19 cellular contexts compared by ENCODE assay signal in the genomic region with DNA sequence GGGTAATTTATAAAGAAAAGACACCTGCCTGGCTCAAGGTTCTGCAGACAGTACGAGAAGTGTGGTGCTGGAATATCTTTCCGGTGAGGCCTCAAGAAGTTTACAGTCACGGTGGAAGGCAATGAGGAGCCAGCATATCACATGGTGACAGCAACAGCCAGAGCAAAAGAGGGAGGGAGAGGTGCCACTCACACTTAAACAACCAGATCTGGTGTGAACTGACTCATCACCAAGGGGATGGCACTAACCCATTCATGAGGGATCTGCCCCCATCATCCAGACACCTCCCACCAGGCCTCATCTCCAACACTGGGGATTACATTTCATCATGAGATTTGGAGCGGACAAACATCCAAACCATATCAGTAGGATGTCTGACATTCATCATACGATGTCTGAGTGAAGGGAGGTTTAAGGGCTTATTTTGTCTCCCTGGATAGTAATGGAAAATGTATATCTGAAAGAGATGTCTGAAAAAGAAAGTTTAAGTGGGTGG. TPM values are rescaled to one million over a fixed set of nuclear protein-coding genes. Genes with fewer than 3 reads are reported as not detected.
A peak's percentile ranks its signal among the peaks of the same experiment; 100 is the strongest.
DNase-seq lines count a peak whose midpoint lies in the region; ATAC-seq, FAIRE-seq and TF ChIP-seq lines count a peak whose summit lies in the region.
"Had no signal": no experiment of that assay in that cellular context is flagged by ENCODE, and none has a peak within 500 bp of the region (broad histone marks: within the 10 kb centered on the region; RNA-seq: fewer than 3 reads in every experiment).

No MANE protein-coding gene starts in this region.

- in situ Hi-C loops in K562 (cut with MboI), result no loop called here

- no peaks in the 10 kb centered on the region for H3K9me3 ChIP-seq in K562 (replicated peaks; ENCODE audit: control insufficient read depth, insufficient read depth, low read depth, low read length)
- H3K9me3 ChIP-seq in upper lobe of left lung, result no peaks in the 10 kb centered on the region
- H3K9me3 ChIP-seq: A549 had no signal

- H3K9me3 Mint-ChIP-seq in activated CD8-positive, alpha-beta T cell treated with anti-CD3 and anti-CD28 coated beads for 36 hours, result no peaks in the 10 kb centered on the region
- no peaks in the 10 kb centered on the region for H3K9me3 Mint-ChIP-seq in activated CD8-positive, alpha-beta T cell treated with anti-CD3 and anti-CD28 coated beads, Interleukin-2, amount 10 ng/mL, durations not matched to agents 7 days and 5 days (ENCODE audit: insufficient read depth)
- H3K9me3 Mint-ChIP-seq: H9 had no signal

- FAIRE-seq in K562 (lab: Jason Lieb, UNC), result no peak
- FAIRE-seq: A549, G401.6 had no signal

- H3K4me3 ChIP-seq in K562 (no peak overlapping the region), upper lobe of left lung (no peak overlapping the region)
- H3K4me3 ChIP-seq: A549 had no signal

- peak; percentile 93 for ATAC-seq in activated CD8-positive, alpha-beta T cell treated with anti-CD3 and anti-CD28 coated beads for 36 hours
- ATAC-seq in activated CD8-positive, alpha-beta T cell treated with anti-CD3 and anti-CD28 coated beads, Interleukin-2, amount 10 ng/mL, durations not matched to agents 7 days and 5 days, result no peak
- ATAC-seq in K562, result no peak
- ATAC-seq in upper lobe of left lung (ENCODE audit: low FRiP score in 2 of 2), result no peak

- H3K27ac ChIP-seq in K562 (ENCODE audit: extremely low read depth, low read depth, low read length) (no peak overlapping the region), upper lobe of left lung (no peak overlapping the region)
- H3K27ac ChIP-seq: A549 had no signal

- TF ChIP-seq CTCF in activated CD8-positive, alpha-beta T cell treated with anti-CD3 and anti-CD28 coated beads for 36 hours (IDR thresholded peaks at IDR 0.05), result no peak
- TF ChIP-seq CTCF in K562 (IDR thresholded peaks at IDR 0.05 in 2 of 3, conservative IDR thresholded peaks at IDR 0.05 in 1 of 3; ENCODE audit: insufficient read depth in 2 of 3, low read depth in 1 of 3, low read length in 3 of 3) (no peak), upper lobe of left lung (IDR thresholded peaks at IDR 0.05) (no peak)

- H3K4me3 Mint-ChIP-seq in activated CD8-positive, alpha-beta T cell treated with anti-CD3 and anti-CD28 coated beads for 36 hours, result no peak overlapping the region
- H3K4me3 Mint-ChIP-seq in activated CD8-positive, alpha-beta T cell treated with anti-CD3 and anti-CD28 coated beads, Interleukin-2, amount 10 ng/mL, durations not matched to agents 7 days and 5 days, result no peak overlapping the region
- H3K4me3 Mint-ChIP-seq: H9 had no signal

- H2AFZ ChIP-seq in K562 (ENCODE audit: low read depth, low read length), result no peak overlapping the region

- H3K4me2 ChIP-seq in K562 (ENCODE audit: insufficient read depth, low read length), result no peak overlapping the region
- H3K4me2 ChIP-seq: A549 had no signal

- H3K79me2 ChIP-seq in K562 (ENCODE audit: control insufficient read depth, insufficient read depth, low read length), result no peaks in the 10 kb centered on the region

- POLR2A ChIA-PET in activated CD8-positive, alpha-beta T cell treated with anti-CD3 and anti-CD28 coated beads for 36 hours (lab: Charles Lee), result no interaction called here
- POLR2A ChIA-PET in activated CD8-positive, alpha-beta T cell treated with anti-CD3 and anti-CD28 coated beads, Interleukin-2, amount 10 ng/mL, durations not matched to agents 7 days and 5 days (lab: Charles Lee), result no interaction called here
- POLR2A ChIA-PET in K562 (lab: Yijun Ruan, JAX), result no interaction called here

- H4K20me1 ChIP-seq in K562 (replicated peaks; ENCODE audit: control insufficient read depth, insufficient read depth, low read length), result no peaks in the 10 kb centered on the region

- peak overlapping the region; percentile 17 for H3K27ac Mint-ChIP-seq in activated CD8-positive, alpha-beta T cell treated with anti-CD3 and anti-CD28 coated beads for 36 hours
- no peak overlapping the region for H3K27ac Mint-ChIP-seq in activated CD8-positive, alpha-beta T cell treated with anti-CD3 and anti-CD28 coated beads, Interleukin-2, amount 10 ng/mL, durations not matched to agents 7 days and 5 days
- H3K27ac Mint-ChIP-seq: H9 had no signal

- peak; percentile 39 for DNase-seq in activated CD8-positive, alpha-beta T cell treated with anti-CD3 and anti-CD28 coated beads for 36 hours
- DNase-seq in activated CD8-positive, alpha-beta T cell treated with anti-CD3 and anti-CD28 coated beads, Interleukin-2, amount 10 ng/mL, durations not matched to agents 7 days and 5 days, result no peak
- DNase-seq in stimulated activated CD4-positive, alpha-beta T cell treated with anti-CD3 and anti-CD28 coated beads, Interleukin-15, amount 100 ng/mL, for 24 hours, result peak; percentile 12
- no peak for DNase-seq in stimulated activated CD4-positive, alpha-beta T cell treated with anti-CD3 and anti-CD28 coated beads, Interleukin-12 subunit alpha, Interleukin-12 subunit beta, amount 100 ng/mL, for 4 hours
- DNase-seq in K562 (ENCODE audit: extremely low read depth in 1 of 4, low spot score in 3 of 4) (no peak), NCI-H1105 (lab: John Stamatoyannopoulos, UW) (no peak), upper lobe of left lung (no peak)
- DNase-seq: C1 segment of cervical spinal cord, DND-41, H9, MV-4-11, NCI-H1436, NCI-H2029, NCI-H2171 treated with DMSO at 0.1 percent for 48 hours, NCI-H446 treated with DMSO at 0.1 percent for 48 hours, NCI-H748 treated with DMSO at 0.1 percent for 48 hours, OCI-M1 had no signal

- TF ChIP-seq EP300 in K562 (IDR thresholded peaks at IDR 0.05; ENCODE audit: low read length) (no peak), upper lobe of left lung (IDR thresholded peaks at IDR 0.05) (no peak)

- no TSS peak for BruUV-seq in K562 (replicated peaks; lab: Mats Ljungman, UMichigan)

- 68% methylated on average over 3 of the region's 5 CpGs for WGBS in K562 (ENCODE audit: insufficient coverage, low coverage, missing lambda C conversion rate)
- 96 to 99% methylated on average over 5 of the region's 5 CpGs for WGBS in upper lobe of left lung, 2 donors

- no peak for TF ChIP-seq RAD21 in K562 (CRISPR knock-in tag; conservative IDR thresholded peaks at IDR 0.05 in 1 of 2, IDR thresholded peaks at IDR 0.05 in 1 of 2)

- CTCF ChIA-PET in activated CD8-positive, alpha-beta T cell treated with anti-CD3 and anti-CD28 coated beads for 36 hours (lab: Charles Lee), result no interaction called here
- CTCF ChIA-PET in activated CD8-positive, alpha-beta T cell treated with anti-CD3 and anti-CD28 coated beads, Interleukin-2, amount 10 ng/mL, durations not matched to agents 7 days and 5 days (lab: Charles Lee), result interaction anchor here (1.0 kb wide), 1 partner anchor 12 kb away, joined by 3 read pairs; no protein-coding TSS in a partner anchor
- CTCF ChIA-PET in K562 (lab: Yijun Ruan, JAX; ENCODE audit: low intra/inter-chr PET ratio), result no interaction called here

- H3K27me3 ChIP-seq in K562 (ENCODE audit: control insufficient read depth in 2 of 2, insufficient read depth in 2 of 2, low read length in 2 of 2), result no peaks in the 10 kb centered on the region
- H3K27me3 ChIP-seq in upper lobe of left lung, result no peaks in the 10 kb centered on the region

- H3K9ac ChIP-seq in K562 (ENCODE audit: insufficient read depth in 1 of 2, low read depth in 2 of 2, low read length in 2 of 2), result no peak overlapping the region

- intact Hi-C loops in activated CD8-positive, alpha-beta T cell treated with anti-CD3 and anti-CD28 coated beads for 36 hours (cut with micrococcal nuclease), result no loop called here
- intact Hi-C loops in K562 (cut with micrococcal nuclease), result no loop called here

- TF ChIP-seq POLR2A in K562 (conservative IDR thresholded peaks at IDR 0.05) (no peak), upper lobe of left lung (IDR thresholded peaks at IDR 0.05) (no peak)

- H3K4me1 Mint-ChIP-seq in activated CD8-positive, alpha-beta T cell treated with anti-CD3 and anti-CD28 coated beads for 36 hours (ENCODE audit: low read depth), result peaks cover 14% of the 10 kb centered on the region
- H3K4me1 Mint-ChIP-seq in activated CD8-positive, alpha-beta T cell treated with anti-CD3 and anti-CD28 coated beads, Interleukin-2, amount 10 ng/mL, durations not matched to agents 7 days and 5 days (ENCODE audit: low read depth), result peaks cover 3% of the 10 kb centered on the region
- H3K4me1 Mint-ChIP-seq: H9 had no signal

- H3K27me3 Mint-ChIP-seq in activated CD8-positive, alpha-beta T cell treated with anti-CD3 and anti-CD28 coated beads for 36 hours, result no peaks in the 10 kb centered on the region
- H3K27me3 Mint-ChIP-seq in activated CD8-positive, alpha-beta T cell treated with anti-CD3 and anti-CD28 coated beads, Interleukin-2, amount 10 ng/mL, durations not matched to agents 7 days and 5 days (ENCODE audit: low read depth), result no peaks in the 10 kb centered on the region

- no peaks in the 10 kb centered on the region for H3K4me1 ChIP-seq in K562 (replicated peaks in 1 of 2; ENCODE audit: control insufficient read depth in 2 of 2, insufficient read depth in 2 of 2, low read length in 2 of 2)
- no peaks in the 10 kb centered on the region for H3K4me1 ChIP-seq in upper lobe of left lung
- H3K4me1 ChIP-seq: A549 had no signal

- no peaks in the 10 kb centered on the region for H3K9me1 ChIP-seq in K562 (ENCODE audit: control insufficient read depth, insufficient read depth, low read length)

- H3K36me3 ChIP-seq in K562 (ENCODE audit: control insufficient read depth, insufficient read depth, low read length) (peaks cover 47% of the 10 kb centered on the region), upper lobe of left lung (peaks cover 0 to 49% (median 22%) of the 10 kb centered on the region in 4 donors)

- H3K36me3 Mint-ChIP-seq in activated CD8-positive, alpha-beta T cell treated with anti-CD3 and anti-CD28 coated beads for 36 hours (ENCODE audit: low read depth), result no peaks in the 10 kb centered on the region
- peaks cover 6% of the 10 kb centered on the region for H3K36me3 Mint-ChIP-seq in activated CD8-positive, alpha-beta T cell treated with anti-CD3 and anti-CD28 coated beads, Interleukin-2, amount 10 ng/mL, durations not matched to agents 7 days and 5 days (ENCODE audit: low read depth)

RNA-seq across cellular contexts. Expression of a gene that starts 23.5 kb away (rescaled TPM):
- 10 to 100 TPM; 22.4 to 23.0 TPM for total RNA-seq in activated CD8-positive, alpha-beta T cell treated with anti-CD3 and anti-CD28 coated beads for 36 hours
- total RNA-seq in activated CD8-positive, alpha-beta T cell treated with anti-CD3 and anti-CD28 coated beads, Interleukin-2, amount 10 ng/mL, durations not matched to agents 7 days and 5 days, result 10 to 100 TPM; 37.4 to 37.8 TPM
- total RNA-seq in K562 (2011; cell fraction: chromatin; rRNA removed; ENCODE audit: low replicate concordance), result 104 and 163 TPM in 2 replicates
- total RNA-seq in K562 (2011; cell fraction: nucleolus; rRNA removed), result 38.5 and 42.6 TPM in 2 replicates
- total RNA-seq in K562 (2011; cell fraction: nucleoplasm; rRNA removed), result 74.4 and 118 TPM in 2 replicates
- total RNA-seq in K562 (2014; rRNA removed) (27.3 and 27.8 TPM in 2 replicates), K562 (2014; rRNA removed; fragmentation: Illumina TruSeq; extraction: Trizol) (40.3 and 50.3 TPM in 2 replicates), K562 (2015; rRNA removed; fragmentation: Illumina TruSeq; extraction: Trizol) (33.8 and 35.8 TPM in 2 replicates), K562 (2021) (27.0 and 31.4 TPM in 2 replicates), upper lobe of left lung (10 to 100 TPM; 19.0 to 53.1 (median 32.2) TPM)
- polyA plus RNA-seq in K562 (2011; rRNA removed) (49.8 and 62.2 TPM in 2 replicates), K562 (2014; fragmentation: Illumina TruSeq; extraction: Trizol) (29.1 and 35.2 TPM in 2 replicates), K562 (2014; fragmentation: Nextera tagmentation; extraction: Ambion mirVana) (10 to 100 TPM; 22.8 to 22.9 TPM), K562 (2014; rRNA removed) (27.4 and 30.8 TPM in 2 replicates)
- 14.2 and 26.7 TPM in 2 replicates for polyA plus RNA-seq in K562 (2011; cell fraction: cytosol; rRNA removed)
- 21.8 and 25.6 TPM in 2 replicates for polyA plus RNA-seq in K562 (2011; cell fraction: nucleus; rRNA removed)
- polyA plus RNA-seq in K562 (2012), result 22.4 and 24.3 TPM in 2 replicates
- polyA minus RNA-seq in K562 (2011; rRNA and poly(A)+ RNA removed), result 104 and 106 TPM in 2 replicates
- polyA minus RNA-seq in K562 (2011; cell fraction: cytosol; rRNA and poly(A)+ RNA removed), result 20.4 and 34.2 TPM in 2 replicates
- 25.0 and 32.5 TPM in 2 replicates for polyA minus RNA-seq in K562 (2011; cell fraction: nucleus; rRNA and poly(A)+ RNA removed)

RNA-seq across cellular contexts. Expression of a gene that starts 42.2 kb away (rescaled TPM):
- total RNA-seq in activated CD8-positive, alpha-beta T cell treated with anti-CD3 and anti-CD28 coated beads for 36 hours, result under 1 TPM in 1 of 2 experiments, not detected in 1; 0.47 TPM
- total RNA-seq in activated CD8-positive, alpha-beta T cell treated with anti-CD3 and anti-CD28 coated beads, Interleukin-2, amount 10 ng/mL, durations not matched to agents 7 days and 5 days, result under 1 TPM; 0.55 to 0.58 TPM
- total RNA-seq in K562 (2011; cell fraction: chromatin; rRNA removed; ENCODE audit: low replicate concordance), result 60.0 and 63.9 TPM in 2 replicates
- 53.8 and 63.0 TPM in 2 replicates for total RNA-seq in K562 (2011; cell fraction: nucleolus; rRNA removed)
- total RNA-seq in K562 (2011; cell fraction: nucleoplasm; rRNA removed), result 56.3 and 59.8 TPM in 2 replicates
- total RNA-seq in K562 (2014; rRNA removed) (14.4 and 18.6 TPM in 2 replicates), K562 (2014; rRNA removed; fragmentation: Illumina TruSeq; extraction: Trizol) (18.8 and 19.2 TPM in 2 replicates), K562 (2015; rRNA removed; fragmentation: Illumina TruSeq; extraction: Trizol) (17.0 and 17.8 TPM in 2 replicates), K562 (2021) (23.7 and 27.2 TPM in 2 replicates), upper lobe of left lung (100 to 1,000 TPM; 117 to 262 (median 136) TPM)
- polyA plus RNA-seq in K562 (2011; rRNA removed) (15.9 and 18.6 TPM in 2 replicates), K562 (2014; fragmentation: Illumina TruSeq; extraction: Trizol) (15.8 and 16.7 TPM in 2 replicates), K562 (2014; fragmentation: Nextera tagmentation; extraction: Ambion mirVana) (1 to 10 TPM; 5.9 to 8.1 TPM), K562 (2014; rRNA removed) (10.9 and 12.2 TPM in 2 replicates)
- polyA plus RNA-seq in K562 (2011; cell fraction: cytosol; rRNA removed), result 16.3 and 28.5 TPM in 2 replicates
- 17.6 and 26.7 TPM in 2 replicates for polyA plus RNA-seq in K562 (2011; cell fraction: nucleus; rRNA removed)
- polyA plus RNA-seq in K562 (2012), result 24.7 and 37.0 TPM in 2 replicates
- polyA minus RNA-seq in K562 (2011; rRNA and poly(A)+ RNA removed), result 55.7 and 77.7 TPM in 2 replicates
- 11.5 and 28.3 TPM in 2 replicates for polyA minus RNA-seq in K562 (2011; cell fraction: cytosol; rRNA and poly(A)+ RNA removed)
- polyA minus RNA-seq in K562 (2011; cell fraction: nucleus; rRNA and poly(A)+ RNA removed), result 9.7 and 17.9 TPM in 2 replicates

Comparison
In these comparisons a context has a peak if more than half of its experiments do, and no peak if none do; other contexts are left out.
1. DNase-seq: peak in activated CD8-positive, alpha-beta T cell treated with anti-CD3 and anti-CD28 coated beads for 36 hours (single experiment) and stimulated activated CD4-positive, alpha-beta T cell treated with anti-CD3 and anti-CD28 coated beads, Interleukin-15, amount 100 ng/mL, for 24 hours (single experiment); none in activated CD8-positive, alpha-beta T cell treated with anti-CD3 and anti-CD28 coated beads, Interleukin-2, amount 10 ng/mL, durations not matched to agents 7 days and 5 days (single experiment), stimulated activated CD4-positive, alpha-beta T cell treated with anti-CD3 and anti-CD28 coated beads, Interleukin-12 subunit alpha, Interleukin-12 subunit beta, amount 100 ng/mL, for 4 hours (single experiment), K562 (0 of 4), NCI-H1105 (single experiment) and upper lobe of left lung (0 of 2).
2. RNA of a gene that starts 42.2 kb away (total RNA-seq): 117 to 262 TPM in upper lobe of left lung and 14.4 to 63.9 TPM in K562; 0.55 to 0.58 TPM in activated CD8-positive, alpha-beta T cell treated with anti-CD3 and anti-CD28 coated beads, Interleukin-2, amount 10 ng/mL, durations not matched to agents 7 days and 5 days and 0.47 TPM in activated CD8-positive, alpha-beta T cell treated with anti-CD3 and anti-CD28 coated beads for 36 hours; every median in the first group is over 4 times any median in the second.